In the genomic region with DNA sequence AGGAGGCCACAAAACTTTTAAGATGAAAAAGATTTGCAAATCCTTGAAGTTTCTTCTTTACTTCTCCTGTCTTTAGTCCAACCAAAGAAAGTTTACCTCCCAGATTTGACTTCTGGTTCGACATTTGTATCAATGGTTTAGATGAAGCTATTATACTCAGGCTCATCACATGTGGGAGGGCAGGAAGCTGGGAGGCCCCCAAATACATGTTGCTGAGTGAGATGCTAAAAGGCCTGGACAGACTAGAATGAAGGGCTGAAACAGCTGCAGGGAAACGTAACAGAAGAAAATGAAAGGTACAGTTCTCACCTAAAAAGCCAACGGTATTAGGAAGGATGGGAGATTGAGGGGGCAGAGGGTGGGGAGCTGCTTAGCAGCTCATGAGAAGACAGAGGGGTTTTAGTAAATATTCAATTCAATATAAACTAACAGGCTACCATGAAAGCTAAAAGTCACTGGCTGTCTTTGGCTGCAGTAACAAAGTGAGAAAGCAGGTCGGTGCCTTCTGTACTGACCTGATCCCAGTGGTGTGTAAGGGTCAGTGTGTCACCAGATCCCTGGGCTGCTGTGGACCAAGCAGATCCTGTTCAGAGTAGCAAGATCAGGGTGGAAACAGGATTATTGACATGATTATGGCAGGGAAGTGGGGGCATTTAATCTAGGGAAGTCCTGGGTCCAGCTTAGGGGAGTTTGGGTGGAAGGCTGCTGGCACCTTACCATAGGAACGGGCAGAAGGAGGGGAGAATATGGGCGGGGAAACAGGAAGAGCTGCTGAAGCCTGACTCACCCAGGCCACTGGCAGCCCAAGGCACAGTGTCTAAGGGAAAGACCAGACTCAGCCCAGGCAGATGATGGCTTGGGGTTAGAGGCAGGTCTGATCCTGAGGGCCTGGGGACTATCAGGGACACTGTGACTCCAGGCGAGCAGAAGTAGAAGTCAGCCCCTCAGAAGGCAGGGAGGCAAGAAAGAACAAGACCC, we compare ENCODE assay signal across 2 cellular contexts.
TF ChIP-seq lines count a peak whose summit lies in the region.

No MANE protein-coding gene starts in this region.

TF ChIP-seq in IMR-90, 13 proteins besides CTCF, POLR2A, EP300 and RAD21:
- no peak for TF ChIP-seq NFE2L2 (IDR thresholded peaks at IDR 0.05; ENCODE audit: low read depth, low read length)
- no peak for TF ChIP-seq RFX5 (IDR thresholded peaks at IDR 0.05; ENCODE audit: low read depth, low read length)
- TF ChIP-seq BHLHE40 (IDR thresholded peaks at IDR 0.05; ENCODE audit: low read depth, low read length), result no peak
- TF ChIP-seq MXI1 (IDR thresholded peaks at IDR 0.05; ENCODE audit: borderline replicate concordance, low read depth, low read length), result no peak
TF ChIP-seq in IMR-90: peak in this region for 0.

TF ChIP-seq in GM12878, 131 proteins besides CTCF, POLR2A, EP300 and RAD21:
- TF ChIP-seq, protein P1, sequence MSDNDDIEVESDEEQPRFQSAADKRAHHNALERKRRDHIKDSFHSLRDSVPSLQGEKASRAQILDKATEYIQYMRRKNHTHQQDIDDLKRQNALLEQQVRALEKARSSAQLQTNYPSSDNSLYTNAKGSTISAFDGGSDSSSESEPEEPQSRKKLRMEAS (IDR thresholded peaks at IDR 0.05; ENCODE audit: low read depth, low read length), result 0 out of 2 replicates have a peak, but pooled peaks have one; percentile 0
- TF ChIP-seq SP1 (IDR thresholded peaks at IDR 0.05; ENCODE audit: low read depth, low read length) (no peak), JUNB (IDR thresholded peaks at IDR 0.05) (no peak), RUNX3 (IDR thresholded peaks at IDR 0.05; ENCODE audit: low read length) (no peak)
